14 cellular contexts compared by ENCODE assay signal in genomic region chr15:22868495-22868894, GRCh38.
DNase-seq lines count a peak whose midpoint lies in the region; ATAC-seq and TF ChIP-seq lines count a peak whose summit lies in the region.
"Had no signal": no experiment of that assay in that cellular context is flagged by ENCODE, and none has a peak within 500 bp of the region (broad histone marks: within the 10 kb centered on the region; RNA-seq: fewer than 3 reads in every experiment).

No MANE protein-coding gene starts in this region.

- no peaks in the 10 kb centered on the region for H3K9me3 Mint-ChIP-seq in memory B cell
- H3K9me3 Mint-ChIP-seq: CD4-positive, alpha-beta memory T cell had no signal

- H3K27ac ChIP-seq in VCaP, result peak overlapping the region; percentile 65
- H3K27ac ChIP-seq: GM23248 had no signal

- no peak for TF ChIP-seq CTCF in VCaP (conservative IDR thresholded peaks at IDR 0.05)

- no peaks in the 10 kb centered on the region for H3K27me3 Mint-ChIP-seq in memory B cell
- H3K27me3 Mint-ChIP-seq: CD4-positive, alpha-beta memory T cell had no signal

- H3K27ac Mint-ChIP-seq in memory B cell, result peak overlapping the region; percentile 38

- no peak overlapping the region for H3K4me3 Mint-ChIP-seq in memory B cell
- H3K4me3 Mint-ChIP-seq: CD4-positive, alpha-beta memory T cell had no signal

- ATAC-seq in memory B cell (ENCODE audit: low read depth) (no peak), GM18873 (IDR thresholded peaks at IDR 0.05; ENCODE audit: low FRiP score, unreplicated experiment) (no peak), HG03520 (IDR thresholded peaks at IDR 0.05; ENCODE audit: unreplicated experiment) (no peak)

- DNase-seq in foreskin melanocyte (peak; percentile 81), memory B cell (ENCODE audit: low spot score in 2 of 2) (no peak)
- DNase-seq in effector CD4-positive, alpha-beta T cell, result no peak
- DNase-seq: C1 segment of cervical spinal cord; Caco-2; CD4-positive, alpha-beta memory T cell; DMS153; DND-41; GM23248; H7; HCEC 1CT had no signal

- H3K36me3 Mint-ChIP-seq in memory B cell, result peaks cover 28% of the 10 kb centered on the region

- peaks cover 2% of the 10 kb centered on the region for H3K4me1 Mint-ChIP-seq in memory B cell
